In genomic region chr1:7703321-7704213, GRCh38 we compare ENCODE assay signal across 8 cellular contexts.
A peak's percentile ranks its signal among the peaks of the same experiment; 100 is the strongest.
DNase-seq lines count a peak whose midpoint lies in the region; ATAC-seq, FAIRE-seq and TF ChIP-seq lines count a peak whose summit lies in the region.

No MANE protein-coding gene starts in this region.

- no peak for TF ChIP-seq POLR2A in lower leg skin (IDR thresholded peaks at IDR 0.05)

- TF ChIP-seq CTCF in VCaP (conservative IDR thresholded peaks at IDR 0.05), result no peak
- TF ChIP-seq CTCF in lower leg skin (IDR thresholded peaks at IDR 0.05), result no peak

- intact Hi-C loops in lower leg skin (cut with DNase I; ENCODE audit: low total_unique reads), result no loop called here

- ATAC-seq in stimulated activated effector memory CD8-positive, alpha-beta T cell treated with anti-CD3 and anti-CD28 coated beads, Interleukin-12 subunit alpha, Interleukin-12 subunit beta, amount 100 ng/mL, for 72 hours, result peak; percentile 3
- ATAC-seq in HG03095 (IDR thresholded peaks at IDR 0.05; ENCODE audit: unreplicated experiment), result no peak

- H3K4me1 Mint-ChIP-seq in stimulated activated effector memory CD8-positive, alpha-beta T cell treated with anti-CD3 and anti-CD28 coated beads, Interleukin-12 subunit alpha, Interleukin-12 subunit beta, amount 100 ng/mL, for 72 hours, result peaks cover 21% of the 10 kb centered on the region

- no peaks in the 10 kb centered on the region for H3K9me3 Mint-ChIP-seq in stimulated activated effector memory CD8-positive, alpha-beta T cell treated with anti-CD3 and anti-CD28 coated beads, Interleukin-12 subunit alpha, Interleukin-12 subunit beta, amount 100 ng/mL, for 72 hours

- no peak for FAIRE-seq in RCC 7860 (lab: Jason Lieb, UNC)

- WGBS in lower leg skin, 2 donors, result 13 to 15% methylated on average over 27 of the region's 60 CpGs

- H3K4me3 Mint-ChIP-seq in stimulated activated effector memory CD8-positive, alpha-beta T cell treated with anti-CD3 and anti-CD28 coated beads, Interleukin-12 subunit alpha, Interleukin-12 subunit beta, amount 100 ng/mL, for 72 hours, result peak overlapping the region; percentile 65

- peak; percentile 41 for DNase-seq in activated CD4-positive, CD25-positive, alpha-beta regulatory T cell treated with anti-CD3 and anti-CD28 coated beads, Interleukin-2, amount 50 U/mL, for 72 hours
- no peak for DNase-seq in activated CD4-positive, CD25-positive, alpha-beta regulatory T cell (lab: John Stamatoyannopoulos, UW)
- DNase-seq in glomerular visceral epithelial cell (ENCODE audit: extremely low spot score) (peak; percentile 49), lower leg skin (ENCODE audit: low spot score in 2 of 2) (no peak), RCC 7860 (ENCODE audit: low spot score) (no peak)
- no peak for DNase-seq in stimulated activated effector memory CD8-positive, alpha-beta T cell treated with anti-CD3 and anti-CD28 coated beads, Interleukin-12 subunit alpha, Interleukin-12 subunit beta, amount 100 ng/mL, for 72 hours (ENCODE audit: low spot score in 2 of 2)

- H3K27ac Mint-ChIP-seq in stimulated activated effector memory CD8-positive, alpha-beta T cell treated with anti-CD3 and anti-CD28 coated beads, Interleukin-12 subunit alpha, Interleukin-12 subunit beta, amount 100 ng/mL, for 72 hours, result no peak overlapping the region

- peak overlapping the region; percentile 44; the same call in 1 of the 2 replicates for H3K27ac ChIP-seq in VCaP

- no peaks in the 10 kb centered on the region for H3K36me3 Mint-ChIP-seq in stimulated activated effector memory CD8-positive, alpha-beta T cell treated with anti-CD3 and anti-CD28 coated beads, Interleukin-12 subunit alpha, Interleukin-12 subunit beta, amount 100 ng/mL, for 72 hours

- H3K4me3 ChIP-seq in lower leg skin (ENCODE audit: low read depth, poor library complexity, severe bottlenecking), result no peak overlapping the region

Comparison
In these comparisons a context has a peak if more than half of its experiments do, and no peak if none do; other contexts are left out.
1. DNase-seq: peak in activated CD4-positive, CD25-positive, alpha-beta regulatory T cell treated with anti-CD3 and anti-CD28 coated beads, Interleukin-2, amount 50 U/mL, for 72 hours (single experiment) and glomerular visceral epithelial cell (single experiment); none in activated CD4-positive, CD25-positive, alpha-beta regulatory T cell (0 of 4), stimulated activated effector memory CD8-positive, alpha-beta T cell treated with anti-CD3 and anti-CD28 coated beads, Interleukin-12 subunit alpha, Interleukin-12 subunit beta, amount 100 ng/mL, for 72 hours (0 of 2), lower leg skin (0 of 2) and RCC 7860 (single experiment).